Comparison of ENCODE assay signal across 8 cellular contexts in genomic region chr5:173888473-173889135, GRCh38. TPM values are rescaled to one million over a fixed set of nuclear protein-coding genes. Genes with fewer than 3 reads are reported as not detected.
DNase-seq lines count a peak whose midpoint lies in the region; ATAC-seq, FAIRE-seq and TF ChIP-seq lines count a peak whose summit lies in the region.

No MANE protein-coding gene starts in this region.

- WGBS in heart right ventricle, 2 donors, result 0 to 1% methylated on average over 37 of the region's 37 CpGs

- no peak for TF ChIP-seq CTCF in HCT116 (IDR thresholded peaks at IDR 0.05 in 2 of 3, conservative IDR thresholded peaks at IDR 0.05 in 1 of 3; ENCODE audit: borderline replicate concordance in 1 of 3, insufficient read depth in 1 of 3, low read depth in 2 of 3, low read length in 2 of 3)
- no peak for TF ChIP-seq CTCF in heart right ventricle (IDR thresholded peaks at IDR 0.05)

- peak overlapping the region; percentile 14; the same call in 1 of the 2 replicates for H3K9ac ChIP-seq in HCT116 (ENCODE audit: low read length)

- TF ChIP-seq POLR2A in HCT116 (IDR thresholded peaks at IDR 0.05; ENCODE audit: borderline replicate concordance, extremely low read depth, insufficient read depth, insufficient read length) (no peak), H54 (IDR thresholded peaks at IDR 0.05; ENCODE audit: low read depth, low read length) (no peak)

- H3K27me3 ChIP-seq in ACC112 (ENCODE audit: insufficient read depth, low read length) (no peaks in the 10 kb centered on the region), HCT116 (ENCODE audit: insufficient read depth, low read length) (peaks cover 11% of the 10 kb centered on the region; the same call in 1 of the 2 replicates), heart right ventricle (no peaks in the 10 kb centered on the region)

- H3K79me2 ChIP-seq in ACC112 (ENCODE audit: control insufficient read depth, insufficient read depth, low read length, unreplicated experiment) (peaks cover 44% of the 10 kb centered on the region), HCT116 (ENCODE audit: insufficient read depth, low read length) (no peaks in the 10 kb centered on the region)

- H3K27ac ChIP-seq in ACC112 (ENCODE audit: low read depth, low read length), result peak overlapping the region; percentile 22; the same call in 1 of the 2 replicates
- no peak overlapping the region for H3K27ac ChIP-seq in HCT116 (ENCODE audit: low read depth, low read length)
- H3K27ac ChIP-seq in heart right ventricle, result peak overlapping the region; percentile 74 to 97 (median 90)

- peaks cover 9% of the 10 kb centered on the region for H3K9me3 Mint-ChIP-seq in activated T-helper 1 cell treated with anti-CD3 and anti-CD28 coated beads, Interleukin-12 subunit alpha, Interleukin-12 subunit beta, Interleukin-2, Interleukin-4 antibody, amounts not matched to agents 30 ng/mL and 10 ng/mL and 1 ng/mL, durations not matched to agents 14 hours and 24 hours and 36 hours

- BruUV-seq in HCT116 (replicated peaks; lab: Mats Ljungman, UMichigan), result TSS peak; percentile 68

- peaks cover 77% of the 10 kb centered on the region for H3K4me1 Mint-ChIP-seq in activated T-helper 1 cell treated with anti-CD3 and anti-CD28 coated beads, Interleukin-12 subunit alpha, Interleukin-12 subunit beta, Interleukin-2, Interleukin-4 antibody, amounts not matched to agents 30 ng/mL and 10 ng/mL and 1 ng/mL, durations not matched to agents 14 hours and 24 hours and 36 hours (ENCODE audit: low read depth)

- H3K27me3 Mint-ChIP-seq in activated T-helper 1 cell treated with anti-CD3 and anti-CD28 coated beads, Interleukin-12 subunit alpha, Interleukin-12 subunit beta, Interleukin-2, Interleukin-4 antibody, amounts not matched to agents 30 ng/mL and 10 ng/mL and 1 ng/mL, durations not matched to agents 14 hours and 24 hours and 36 hours (ENCODE audit: insufficient read depth), result no peaks in the 10 kb centered on the region

- H3K36me3 ChIP-seq in ACC112 (ENCODE audit: insufficient read depth, low read length) (no peaks in the 10 kb centered on the region), HCT116 (ENCODE audit: control insufficient read depth in 1 of 2, insufficient read depth in 2 of 2, low read length in 2 of 2) (no peaks in the 10 kb centered on the region), heart right ventricle (no peaks in the 10 kb centered on the region)

- H2AFZ ChIP-seq in ACC112 (ENCODE audit: low read length, unreplicated experiment) (peak overlapping the region; percentile 20), HCT116 (ENCODE audit: low read depth, low read length, poor library complexity, severe bottlenecking) (no peak overlapping the region)

- H3K4me1 ChIP-seq in ACC112 (ENCODE audit: control insufficient read depth, insufficient read depth, low read length, unreplicated experiment) (peaks cover 15% of the 10 kb centered on the region), HCT116 (ENCODE audit: control insufficient read depth in 1 of 2, insufficient read depth in 2 of 2, low read length in 2 of 2) (peaks cover 0 to 20% of the 10 kb centered on the region in 2 experiments; a peak in 2 of 4 replicates), heart right ventricle (peaks cover 0 to 81% (median 28%) of the 10 kb centered on the region in 9 donors)

- H3K9me2 ChIP-seq in HCT116 (ENCODE audit: insufficient read depth), result no peaks in the 10 kb centered on the region

- CTCF ChIA-PET in HCT116 (lab: Charles Lee), result interaction anchor here (0.7 to 1.5 kb wide), 3 partner anchors 85 to 273 kb away, joined by 3 to 4 read pairs (median 3); no protein-coding TSS in a partner anchor

- POLR2A ChIA-PET in HCT116 (lab: Charles Lee), result interaction anchor here (0.6 to 1.5 kb wide), 10 partner anchors 8 to 891 kb away, joined by 3 to 7 read pairs (median 4); no protein-coding TSS in a partner anchor

- H3K9me3 ChIP-seq in HCT116 (ENCODE audit: control insufficient read depth in 1 of 2, insufficient read depth in 1 of 2, low read depth in 1 of 2, low read length in 2 of 2), result no peaks in the 10 kb centered on the region
- H3K9me3 ChIP-seq in heart right ventricle, result no peaks in the 10 kb centered on the region

- H3K4me2 ChIP-seq in HCT116 (ENCODE audit: low read length), result peak overlapping the region; percentile 87

- H3K4me3 ChIP-seq in ACC112 (ENCODE audit: low read depth, low read length) (peak overlapping the region; percentile 91), HCT116 (replicated peaks in 1 of 2; ENCODE audit: low read depth in 1 of 2, low read length in 2 of 2) (peak overlapping the region; percentile 58 to 71), heart right ventricle (peak overlapping the region; percentile 72 to 94 (median 82))

- RAD21 ChIA-PET in HCT116 (lab: Charles Lee; ENCODE audit: low non-redundant PET in 1 of 2, low total read pairs in 2 of 2, uncharacterized antibody in 2 of 2, unreplicated experiment in 2 of 2), result no interaction called here

- DNase-seq in HCT116 (ENCODE audit: low read depth, low spot score), result no peak
- DNase-seq in activated T-helper 1 cell treated with anti-CD3 and anti-CD28 coated beads, Interleukin-12 subunit alpha, Interleukin-12 subunit beta, Interleukin-2, Interleukin-4 antibody, amounts not matched to agents 30 ng/mL and 10 ng/mL and 1 ng/mL, durations not matched to agents 14 hours and 24 hours and 36 hours (ENCODE audit: low spot score), result no peak
- peak; percentile 23 to 37 for DNase-seq in heart right ventricle
- peak; percentile 69 for DNase-seq in sciatic nerve (ENCODE audit: low spot score)
- no peak for DNase-seq in H54 (ENCODE audit: insufficient read length, low spot score)
- DNase-seq in mucosa of gallbladder (ENCODE audit: low spot score), result no peak

- no peak; the same call in 1 of the 2 replicates for ATAC-seq in HCT116
- ATAC-seq in heart right ventricle, result no peak
- ATAC-seq in sciatic nerve, result no peak
- no peak for ATAC-seq in HG03139 (IDR thresholded peaks at IDR 0.05; ENCODE audit: unreplicated experiment)

- peaks cover 4% of the 10 kb centered on the region for H3K36me3 Mint-ChIP-seq in activated T-helper 1 cell treated with anti-CD3 and anti-CD28 coated beads, Interleukin-12 subunit alpha, Interleukin-12 subunit beta, Interleukin-2, Interleukin-4 antibody, amounts not matched to agents 30 ng/mL and 10 ng/mL and 1 ng/mL, durations not matched to agents 14 hours and 24 hours and 36 hours (ENCODE audit: low read depth)

- FAIRE-seq in H54 (lab: Jason Lieb, UNC), result no peak

- peak overlapping the region; percentile 91 for H3K4me3 Mint-ChIP-seq in activated T-helper 1 cell treated with anti-CD3 and anti-CD28 coated beads, Interleukin-12 subunit alpha, Interleukin-12 subunit beta, Interleukin-2, Interleukin-4 antibody, amounts not matched to agents 30 ng/mL and 10 ng/mL and 1 ng/mL, durations not matched to agents 14 hours and 24 hours and 36 hours

- H3K27ac Mint-ChIP-seq in activated T-helper 1 cell treated with anti-CD3 and anti-CD28 coated beads, Interleukin-12 subunit alpha, Interleukin-12 subunit beta, Interleukin-2, Interleukin-4 antibody, amounts not matched to agents 30 ng/mL and 10 ng/mL and 1 ng/mL, durations not matched to agents 14 hours and 24 hours and 36 hours, result peak overlapping the region; percentile 98

- H4K20me1 ChIP-seq in HCT116 (ENCODE audit: insufficient read depth), result no peaks in the 10 kb centered on the region

- intact Hi-C loops in HCT116 (cut with micrococcal nuclease), result loop anchor here (5.0 kb wide), 1 partner anchor 121 kb away; no protein-coding TSS in a partner anchor
- intact Hi-C loops in activated T-helper 1 cell treated with anti-CD3 and anti-CD28 coated beads, Interleukin-12 subunit alpha, Interleukin-12 subunit beta, Interleukin-2, Interleukin-4 antibody, amounts not matched to agents 30 ng/mL and 10 ng/mL and 1 ng/mL, durations not matched to agents 14 hours and 24 hours and 36 hours (cut with micrococcal nuclease), result loop anchor here (1.0 to 10.0 kb wide), 9 partner anchors 30 to 1881 kb away; partner anchors contain the start of genes BNIP1, BOD1, CREBRF and DUSP1
- intact Hi-C loops in heart right ventricle (cut with DNase I), result loop anchor here in 8 of 10 donors (1.0 to 10.0 kb wide), 12 partner anchors 34 to 274 kb away; partner anchors contain the start of gene BOD1 (in 4 of the 8)
- intact Hi-C loops in sciatic nerve (cut with DNase I), result no loop called here

- no peak for TF ChIP-seq RAD21 in HCT116 (IDR thresholded peaks at IDR 0.05; ENCODE audit: low read depth)

TF ChIP-seq in HCT116, 20 proteins besides CTCF, POLR2A, EP300 and RAD21:
- no peak for TF ChIP-seq SRF (IDR thresholded peaks at IDR 0.05; ENCODE audit: low read depth)
- no peak for TF ChIP-seq FOSL1 (IDR thresholded peaks at IDR 0.05; ENCODE audit: low read depth)
- TF ChIP-seq SIN3A (IDR thresholded peaks at IDR 0.05; ENCODE audit: low read depth), result no peak
- no peak for TF ChIP-seq SP1 (IDR thresholded peaks at IDR 0.05; ENCODE audit: low read depth)
- 0 out of 2 replicates have a peak, but pooled peaks have one; percentile 12 for TF ChIP-seq JUND (IDR thresholded peaks at IDR 0.05)

RNA-seq across cellular contexts. Expression of gene CPEB4, which starts 0.5 kb away (rescaled TPM):
- 11.1 TPM for total RNA-seq in HCT116 (2021; ENCODE audit: unreplicated experiment)
- 4.9 and 5.3 TPM in 2 replicates for polyA plus RNA-seq in HCT116 (2012)
- total RNA-seq in activated T-helper 1 cell treated with anti-CD3 and anti-CD28 coated beads, Interleukin-12 subunit alpha, Interleukin-12 subunit beta, Interleukin-2, Interleukin-4 antibody, amounts not matched to agents 30 ng/mL and 10 ng/mL and 1 ng/mL, durations not matched to agents 14 hours and 24 hours and 36 hours, result 9.1 and 14.1 TPM in 2 replicates
- 100 to 1,000 TPM; 116 to 279 (median 187) TPM for total RNA-seq in heart right ventricle
- polyA plus RNA-seq in heart right ventricle, result 10 to 100 TPM; 29.4 to 35.4 TPM
- total RNA-seq in sciatic nerve, result 42.2 TPM
- total RNA-seq in mucosa of gallbladder, result 50.6 TPM

Comparison
In these comparisons a context has a peak if more than half of its experiments do, and no peak if none do; other contexts are left out.
1. DNase-seq: peak in heart right ventricle (2 of 2) and sciatic nerve (single experiment); none in HCT116 (single experiment), activated T-helper 1 cell treated with anti-CD3 and anti-CD28 coated beads, Interleukin-12 subunit alpha, Interleukin-12 subunit beta, Interleukin-2, Interleukin-4 antibody, amounts not matched to agents 30 ng/mL and 10 ng/mL and 1 ng/mL, durations not matched to agents 14 hours and 24 hours and 36 hours (single experiment), H54 (single experiment) and mucosa of gallbladder (single experiment).
2. Peak in every context shown above with its lines, with median percentiles within 50 percentile points of each other: H3K4me3 ChIP-seq.